8 cellular contexts compared by ENCODE assay signal in genomic region chr18:62324917-62325805, GRCh38. TPM values are rescaled to one million over a fixed set of nuclear protein-coding genes. Genes with fewer than 3 reads are reported as not detected.
DNase-seq lines count a peak whose midpoint lies in the region; ATAC-seq and TF ChIP-seq lines count a peak whose summit lies in the region.

Gene TNFRSF11A (plus strand): TSS chr18:62325310. CDS start chr18:62325353, 43 bp downstream.

- peaks cover 18% of the 10 kb centered on the region for H3K4me1 Mint-ChIP-seq in MCF 10A (ENCODE audit: insufficient read depth, unreplicated experiment)

- no peaks in the 10 kb centered on the region for H3K36me3 Mint-ChIP-seq in MCF 10A (ENCODE audit: insufficient read depth, unreplicated experiment)

- BruUV-seq in MCF 10A (replicated peaks; lab: Mats Ljungman, UMichigan) = no TSS peak

- no peaks in the 10 kb centered on the region for H3K9me3 Mint-ChIP-seq in MCF 10A (ENCODE audit: unreplicated experiment)

- intact Hi-C loops in MCF 10A (cut with micrococcal nuclease) = loop anchor here (1.0 to 5.0 kb wide), 2 partner anchors 143 to 259 kb away; no protein-coding TSS in a partner anchor

- peak within 1 kb of the TSS; percentile 75 for H3K4me3 Mint-ChIP-seq in MCF 10A (ENCODE audit: unreplicated experiment)

- TF ChIP-seq CTCF in MCF 10A (IDR thresholded peaks at IDR 0.05; ENCODE audit: unreplicated experiment) = peak; percentile 52

- CTCF ChIA-PET in MCF 10A (lab: Yijun Ruan, JAX) = interaction anchor here (0.6 to 3.0 kb wide), 9 partner anchors 10 to 524 kb away, joined by 3 to 12 read pairs (median 4); no protein-coding TSS in a partner anchor

- peak; percentile 47 for DNase-seq in ELR (ENCODE audit: low read depth)
- DNase-seq in HuH-7 (ENCODE audit: low spot score) = peak; percentile 71
- peak; percentile 34 for DNase-seq in T-helper 22 cell (ENCODE audit: low read depth)
- DNase-seq in MCF 10A (ENCODE audit: unreplicated experiment) = peak; percentile 61
- peak; percentile 59 for DNase-seq in left lobe of liver (ENCODE audit: low spot score)
- peak; percentile 28 to 54 (median 52) for DNase-seq in stimulated activated CD4-positive, alpha-beta T cell treated with anti-CD3 and anti-CD28 coated beads, TNF-alpha, amount 100 ng/mL, for 4 hours (ENCODE audit: low read depth in 3 of 3)
- no peak for DNase-seq in epidermal melanocyte (ENCODE audit: insufficient read length, low spot score)

- POLR2A ChIA-PET in MCF 10A (lab: Yijun Ruan, JAX) = interaction anchor here (0.7 to 1.6 kb wide), 7 partner anchors 9 to 383 kb away, joined by 3 to 6 read pairs (median 3); partner anchors contain the start of gene ZCCHC2

- H3K27me3 Mint-ChIP-seq in MCF 10A (ENCODE audit: insufficient read depth, unreplicated experiment) = peaks cover 30% of the 10 kb centered on the region

- no peak within 1 kb of the TSS for H3K27ac Mint-ChIP-seq in MCF 10A (ENCODE audit: low read depth, unreplicated experiment)

- peak; percentile 48 for ATAC-seq in GM21515 (IDR thresholded peaks at IDR 0.05; ENCODE audit: unreplicated experiment)
- peak; percentile 91 for ATAC-seq in left lobe of liver

RNA-seq across cellular contexts. Expression of gene TNFRSF11A, which starts in this region (rescaled TPM):
- total RNA-seq in MCF 10A (2022) (2.3 and 3.0 TPM in 2 replicates), left lobe of liver (1.1 TPM)
